ENCODE assay signal across 1 cellular context in genomic region chr16:317583-317982, GRCh38.
TF ChIP-seq lines count a peak whose summit lies in the region.

No MANE protein-coding gene starts in this region.

TF ChIP-seq in H1, 55 proteins besides CTCF, POLR2A, EP300 and RAD21:
- no peak for TF ChIP-seq KDM1A (IDR thresholded peaks at IDR 0.05; ENCODE audit: borderline replicate concordance, low read length)
- TF ChIP-seq CHD1 (IDR thresholded peaks at IDR 0.05; ENCODE audit: low read depth, low read length), result no peak
- no peak for TF ChIP-seq BCL11A (IDR thresholded peaks at IDR 0.05; ENCODE audit: low read depth in 2 of 2, low read length in 2 of 2)
- TF ChIP-seq RBBP5 (IDR thresholded peaks at IDR 0.05; ENCODE audit: borderline replicate concordance, low read depth, low read length), result no peak
- TF ChIP-seq NANOG (IDR thresholded peaks at IDR 0.05; ENCODE audit: insufficient read depth, low read depth, low read length, poor library complexity, severe bottlenecking), result no peak
- no peak for TF ChIP-seq HDAC6 (IDR thresholded peaks at IDR 0.05; ENCODE audit: low read depth, low read length)
- no peak for TF ChIP-seq SAP30 (IDR thresholded peaks at IDR 0.05; ENCODE audit: insufficient read depth, insufficient replicate concordance, low read length)
- TF ChIP-seq SRF (IDR thresholded peaks at IDR 0.05; ENCODE audit: low read depth, low read length), result no peak
- no peak for TF ChIP-seq CEBPB (IDR thresholded peaks at IDR 0.05; ENCODE audit: low read depth, low read length)
- TF ChIP-seq YY1 (IDR thresholded peaks at IDR 0.05; ENCODE audit: low read depth, low read length), result no peak
- no peak for TF ChIP-seq SIRT6 (IDR thresholded peaks at IDR 0.05; ENCODE audit: low read length)
- no peak for TF ChIP-seq SP1 (IDR thresholded peaks at IDR 0.05; ENCODE audit: low read depth, low read length)
- no peak for TF ChIP-seq RNF2 (IDR thresholded peaks at IDR 0.05; ENCODE audit: borderline replicate concordance, low read depth, low read length, missing control alignments, poor library complexity, severe bottlenecking)
- TF ChIP-seq KDM5A (IDR thresholded peaks at IDR 0.05; ENCODE audit: low read length), result no peak
- TF ChIP-seq SIN3A (conservative IDR thresholded peaks at IDR 0.05 in 1 of 2, IDR thresholded peaks at IDR 0.05 in 1 of 2; ENCODE audit: low read depth in 1 of 2, low read length in 2 of 2), result no peak
- TF ChIP-seq BACH1 (IDR thresholded peaks at IDR 0.05; ENCODE audit: low read length), result no peak
- TF ChIP-seq USF2 (IDR thresholded peaks at IDR 0.05; ENCODE audit: low read length), result no peak
- no peak for TF ChIP-seq SIX5 (IDR thresholded peaks at IDR 0.05; ENCODE audit: low read depth, low read length)
- TF ChIP-seq MAFK (IDR thresholded peaks at IDR 0.05; ENCODE audit: low read depth, low read length), result no peak
